18 cellular contexts compared by ENCODE assay signal in the genomic region with DNA sequence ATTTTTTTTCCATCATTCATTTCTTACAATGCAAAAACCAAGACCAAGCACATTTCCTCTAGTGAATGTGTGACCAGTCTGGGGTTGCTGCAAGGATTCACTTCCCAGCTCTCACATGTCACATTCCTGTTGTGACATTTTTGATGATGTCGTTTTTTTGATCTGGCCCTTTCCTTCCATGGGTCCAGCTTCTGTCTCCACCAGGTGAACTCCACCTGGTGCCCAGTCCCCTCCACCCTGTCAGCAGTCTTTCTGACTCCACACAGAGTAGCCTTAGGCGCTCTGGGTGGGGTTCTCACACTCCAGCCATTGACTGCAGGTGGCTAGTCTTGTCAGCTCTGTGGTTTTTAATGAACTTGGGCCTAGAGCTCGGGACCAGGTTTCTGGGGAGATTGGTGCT.
"Had no signal": no experiment of that assay in that cellular context is flagged by ENCODE, and none has a peak within 500 bp of the region (broad histone marks: within the 10 kb centered on the region; RNA-seq: fewer than 3 reads in every experiment).

No MANE protein-coding gene starts in this region.

- DNase-seq: activated CD4-positive, alpha-beta memory T cell treated with anti-CD3 and anti-CD28 coated beads, Interleukin-2, amount 10 ng/mL, durations not matched to agents 7 days and 5 days; activated CD4-positive, alpha-beta T cell treated with anti-CD3 and anti-CD28 coated beads for 4 hours; activated CD8-positive, alpha-beta memory T cell treated with anti-CD3 and anti-CD28 coated beads, Interleukin-2, amount 50 U/mL, for 4 hours; activated effector memory CD4-positive, alpha-beta T cell treated with anti-CD3 and anti-CD28 coated beads, Interleukin-2, amount 50 U/mL, for 16 hours; activated T-cell treated with anti-CD3 and anti-CD28 coated beads, Interleukin-2, amount 50 U/mL, for 48 hours; body of pancreas; caudate nucleus; colonic mucosa; left ventricle myocardium inferior; right lobe of liver; stimulated activated naive CD8-positive, alpha-beta T cell treated with anti-CD3 and anti-CD28 coated beads, Interleukin-15, amount 100 ng/mL, for 72 hours had no signal

- H3K36me3 Mint-ChIP-seq: neural progenitor cell, WTC11 had no signal

- H3K27ac Mint-ChIP-seq: activated CD4-positive, alpha-beta memory T cell treated with anti-CD3 and anti-CD28 coated beads, Interleukin-2, amount 10 ng/mL, durations not matched to agents 7 days and 5 days; activated naive CD4-positive, alpha-beta T cell treated with anti-CD3 and anti-CD28 coated beads, Interleukin-2, amount 50 U/mL, for 24 hours; neural progenitor cell; stimulated activated naive CD8-positive, alpha-beta T cell treated with anti-CD3 and anti-CD28 coated beads, Interleukin-15, amount 100 ng/mL, for 72 hours; T-helper 1 cell treated with Interleukin-12 subunit alpha and Interleukin-12 subunit beta and Interleukin-4 antibody, amounts not matched to agents 30 μg/mL and 1 μg/mL, for 36 hours; WTC11 had no signal

- H3K4me2 ChIP-seq: neural progenitor cell had no signal

- H2AFZ ChIP-seq: neural progenitor cell had no signal

- H3K4me3 ChIP-seq: body of pancreas, colonic mucosa, left ventricle myocardium inferior, neural progenitor cell, right lobe of liver, smooth muscle cell had no signal

- H3K27me3 Mint-ChIP-seq: activated CD4-positive, alpha-beta memory T cell treated with anti-CD3 and anti-CD28 coated beads, Interleukin-2, amount 10 ng/mL, durations not matched to agents 7 days and 5 days; activated naive CD4-positive, alpha-beta T cell treated with anti-CD3 and anti-CD28 coated beads, Interleukin-2, amount 50 U/mL, for 24 hours; stimulated activated naive CD8-positive, alpha-beta T cell treated with anti-CD3 and anti-CD28 coated beads, Interleukin-15, amount 100 ng/mL, for 72 hours had no signal

- H3K4me3 Mint-ChIP-seq: activated CD4-positive, alpha-beta memory T cell treated with anti-CD3 and anti-CD28 coated beads, Interleukin-2, amount 10 ng/mL, durations not matched to agents 7 days and 5 days; activated naive CD4-positive, alpha-beta T cell treated with anti-CD3 and anti-CD28 coated beads, Interleukin-2, amount 50 U/mL, for 24 hours; neural progenitor cell; stimulated activated naive CD8-positive, alpha-beta T cell treated with anti-CD3 and anti-CD28 coated beads, Interleukin-15, amount 100 ng/mL, for 72 hours; T-helper 1 cell treated with Interleukin-12 subunit alpha and Interleukin-12 subunit beta and Interleukin-4 antibody, amounts not matched to agents 30 μg/mL and 1 μg/mL, for 36 hours; WTC11 had no signal

- ATAC-seq: body of pancreas; stimulated activated naive CD8-positive, alpha-beta T cell treated with anti-CD3 and anti-CD28 coated beads, Interleukin-15, amount 100 ng/mL, for 72 hours; WTC11 had no signal

- H3K27me3 ChIP-seq: body of pancreas, colonic mucosa, neural progenitor cell, right lobe of liver had no signal

- H3K9me3 ChIP-seq: body of pancreas, colonic mucosa, left ventricle myocardium inferior, right lobe of liver had no signal

- FAIRE-seq: endometrium, keratinocyte had no signal

- H3K9ac ChIP-seq: neural progenitor cell had no signal

- H3K27ac ChIP-seq: body of pancreas, colonic mucosa, left ventricle myocardium inferior, neural progenitor cell, right lobe of liver had no signal

- H3K36me3 ChIP-seq: colonic mucosa, left ventricle myocardium inferior, neural progenitor cell, right lobe of liver had no signal

- H3K9me3 Mint-ChIP-seq: activated CD4-positive, alpha-beta memory T cell treated with anti-CD3 and anti-CD28 coated beads, Interleukin-2, amount 10 ng/mL, durations not matched to agents 7 days and 5 days; activated naive CD4-positive, alpha-beta T cell treated with anti-CD3 and anti-CD28 coated beads, Interleukin-2, amount 50 U/mL, for 24 hours; neural progenitor cell; stimulated activated naive CD8-positive, alpha-beta T cell treated with anti-CD3 and anti-CD28 coated beads, Interleukin-15, amount 100 ng/mL, for 72 hours; T-helper 1 cell treated with Interleukin-12 subunit alpha and Interleukin-12 subunit beta and Interleukin-4 antibody, amounts not matched to agents 30 μg/mL and 1 μg/mL, for 36 hours; WTC11 had no signal
